ENCODE assay signal across 32 cellular contexts in the genomic region with DNA sequence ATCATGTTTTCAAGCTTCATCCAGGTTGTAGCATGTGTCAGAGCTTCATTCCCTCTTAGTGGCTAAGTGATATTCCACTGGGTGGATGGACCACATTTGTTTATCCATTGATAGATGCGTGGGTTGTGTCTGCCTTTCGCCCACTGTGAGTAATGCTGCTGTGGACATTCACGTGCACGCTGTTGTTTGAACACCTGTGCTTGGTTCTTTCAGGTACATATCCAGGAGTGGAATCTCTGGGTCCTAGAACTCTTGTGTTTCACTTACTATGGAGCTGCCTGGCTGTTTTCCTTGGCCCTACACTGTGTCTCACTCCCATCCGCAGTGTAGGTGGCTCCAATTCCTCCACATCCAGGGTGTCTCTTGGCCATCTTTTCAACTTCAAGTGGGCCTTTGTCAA.
"Had no signal": no experiment of that assay in that cellular context is flagged by ENCODE, and none has a peak within 500 bp of the region (broad histone marks: within the 10 kb centered on the region; RNA-seq: fewer than 3 reads in every experiment).

No MANE protein-coding gene starts in this region.

- ATAC-seq: activated CD4-positive, CD25-positive, alpha-beta regulatory T cell treated with anti-CD3 and anti-CD28 coated beads, Interleukin-2, amount 50 U/mL, for 24 hours; activated CD8-positive, alpha-beta T cell treated with anti-CD3 and anti-CD28 coated beads for 36 hours; activated T-cell treated with anti-CD3 and anti-CD28 coated beads, Interleukin-2, amount 50 U/mL, for 4 hours; activated T-helper 17 cell treated with anti-CD3 and anti-CD28 coated beads, Interleukin-2, amount 50 U/mL, for 72 hours; esophagus mucosa; T-helper 17 cell had no signal

- H3K27ac Mint-ChIP-seq: activated B cell treated with CpG ODN at 0.5 μM for 24 hours; activated CD8-positive, alpha-beta T cell treated with anti-CD3 and anti-CD28 coated beads for 36 hours; activated naive CD8-positive, alpha-beta T cell; activated T-helper 17 cell treated with anti-CD3 and anti-CD28 coated beads, Interleukin-2, amount 50 U/mL, for 72 hours; dendritic cell treated with granulocyte-macrophage colony-stimulating factor and Interleukin-4, amounts not matched to agents 40 ng/mL and 50 ng/mL, for 4 days; endodermal cell; T-helper 17 cell; T-helper 2 cell treated with Interferon-gamma antibody and Interleukin-4, amounts not matched to agents 5 μg/mL and 100 μg/mL, for 36 hours had no signal

- H3K36me3 Mint-ChIP-seq: activated naive CD8-positive, alpha-beta T cell had no signal

- H3K9me3 Mint-ChIP-seq: activated B cell treated with CpG ODN at 0.5 μM for 24 hours; activated CD8-positive, alpha-beta T cell treated with anti-CD3 and anti-CD28 coated beads for 36 hours; activated T-cell treated with anti-CD3 and anti-CD28 coated beads, Interleukin-2, amount 50 U/mL, for 4 hours; activated T-helper 17 cell treated with anti-CD3 and anti-CD28 coated beads, Interleukin-2, amount 50 U/mL, for 72 hours; central memory CD8-positive, alpha-beta T cell; dendritic cell treated with granulocyte-macrophage colony-stimulating factor and Interleukin-4, amounts not matched to agents 40 ng/mL and 50 ng/mL, for 4 days; T-helper 2 cell treated with Interferon-gamma antibody and Interleukin-4, amounts not matched to agents 5 μg/mL and 100 μg/mL, for 36 hours had no signal

- H3K36me3 ChIP-seq: breast epithelium, WERI-Rb-1 had no signal

- H3K27ac ChIP-seq: breast epithelium, coronary artery, dorsolateral prefrontal cortex, WERI-Rb-1 had no signal

- H3K4me3 ChIP-seq: breast epithelium, coronary artery, dorsolateral prefrontal cortex had no signal

- H3K9me3 ChIP-seq: breast epithelium had no signal

- DNase-seq: activated B cell treated with CpG ODN at 0.5 μM for 24 hours; activated CD4-positive, alpha-beta T cell treated with anti-CD3 and anti-CD28 coated beads for 48 hours; activated CD4-positive, alpha-beta T cell treated with anti-CD3 and anti-CD28 coated beads, Interleukin-2, amount 50 U/mL, for 1 hour; activated CD4-positive, alpha-beta T cell treated with anti-CD3 and anti-CD28 coated beads, Interleukin-2, amount 50 U/mL, for 48 hours; activated CD8-positive, alpha-beta memory T cell treated with anti-CD3 and anti-CD28 coated beads for 24 hours; activated CD8-positive, alpha-beta T cell treated with anti-CD3 and anti-CD28 coated beads for 36 hours; activated effector memory CD4-positive, alpha-beta T cell treated with Interleukin-2 at 50 U/mL for 16 hours; activated gamma-delta T cell treated with Interleukin-2 at 50 U/mL for 16 hours; activated naive CD4-positive, alpha-beta T cell treated with anti-CD3 and anti-CD28 coated beads, Interleukin-2, amount 50 U/mL, for 16 hours; activated naive CD4-positive, alpha-beta T cell treated with Interleukin-2 at 50 U/mL for 16 hours; activated T-cell treated with anti-CD3 and anti-CD28 coated beads, Interleukin-2, amount 50 U/mL, for 4 hours; amniotic stem cell; anterior cingulate cortex; dorsolateral prefrontal cortex; effector memory CD4-positive, alpha-beta T cell; endodermal cell; foreskin fibroblast; T-helper 1 cell; T-helper 17 cell; T1000; WERI-Rb-1 had no signal

- H3K4me1 ChIP-seq: breast epithelium had no signal

- H3K4me3 Mint-ChIP-seq: activated B cell treated with CpG ODN at 0.5 μM for 24 hours; activated CD8-positive, alpha-beta T cell treated with anti-CD3 and anti-CD28 coated beads for 36 hours; activated naive CD8-positive, alpha-beta T cell; activated T-cell treated with anti-CD3 and anti-CD28 coated beads, Interleukin-2, amount 50 U/mL, for 4 hours; activated T-helper 17 cell treated with anti-CD3 and anti-CD28 coated beads, Interleukin-2, amount 50 U/mL, for 72 hours; central memory CD8-positive, alpha-beta T cell; dendritic cell treated with granulocyte-macrophage colony-stimulating factor and Interleukin-4, amounts not matched to agents 40 ng/mL and 50 ng/mL, for 4 days; endodermal cell; T-helper 17 cell; T-helper 2 cell treated with Interferon-gamma antibody and Interleukin-4, amounts not matched to agents 5 μg/mL and 100 μg/mL, for 36 hours had no signal

- FAIRE-seq: astrocyte, frontal cortex had no signal

- H3K4me1 Mint-ChIP-seq: activated B cell treated with CpG ODN at 0.5 μM for 24 hours; activated T-helper 17 cell treated with anti-CD3 and anti-CD28 coated beads, Interleukin-2, amount 50 U/mL, for 72 hours; central memory CD8-positive, alpha-beta T cell; T-helper 17 cell had no signal
